24 cellular contexts compared by ENCODE assay signal in the genomic region with DNA sequence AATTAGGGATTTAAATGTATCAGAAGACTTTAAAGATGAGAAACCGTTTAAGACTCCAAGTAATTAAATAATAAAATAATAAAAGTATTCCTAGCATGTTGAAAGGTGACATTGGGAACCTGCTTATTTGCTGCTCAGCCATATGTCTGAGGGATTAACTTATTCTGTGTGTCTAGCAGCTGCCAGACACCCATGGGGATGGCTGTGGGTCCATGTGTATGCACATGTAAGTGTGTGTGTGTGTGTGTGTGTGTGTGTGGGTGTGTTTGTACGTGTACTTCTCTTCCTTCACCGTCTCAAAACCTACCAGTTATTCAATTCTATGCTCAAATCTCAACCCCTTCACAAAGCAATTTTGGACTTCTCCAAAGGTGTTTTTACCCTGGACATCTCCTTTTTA.
DNase-seq lines count a peak whose midpoint lies in the region; ATAC-seq and TF ChIP-seq lines count a peak whose summit lies in the region.
"Had no signal": no experiment of that assay in that cellular context is flagged by ENCODE, and none has a peak within 500 bp of the region (broad histone marks: within the 10 kb centered on the region; RNA-seq: fewer than 3 reads in every experiment).

No MANE protein-coding gene starts in this region.

- POLR2A ChIA-PET in activated CD4-positive, alpha-beta T cell treated with anti-CD3 and anti-CD28 coated beads for 36 hours (lab: Charles Lee): no interaction called here
- POLR2A ChIA-PET in activated CD4-positive, alpha-beta T cell treated with anti-CD3 and anti-CD28 coated beads, Interleukin-2, amount 10 ng/mL, durations not matched to agents 7 days and 5 days (lab: Charles Lee): no interaction called here

- ATAC-seq in activated CD4-positive, alpha-beta T cell treated with anti-CD3 and anti-CD28 coated beads for 36 hours: no peak
- ATAC-seq in natural killer cell treated with Interleukin-12 subunit alpha and Interleukin-12 subunit beta and Interleukin-15 and Interleukin-18, amount 100 ng/mL, for 72 hours: no peak
- no peak for ATAC-seq in activated T-helper 17 cell treated with anti-CD3 and anti-CD28 coated beads, Interleukin-2, amount 50 U/mL, for 72 hours (replicated peaks)
- ATAC-seq: heart left ventricle, lower lobe of right lung, right cardiac atrium had no signal

- peaks cover 0 to 85% (median 44%) of the 10 kb centered on the region in 4 donors for H3K4me1 ChIP-seq in tibial artery

- intact Hi-C loops in activated CD4-positive, alpha-beta T cell treated with anti-CD3 and anti-CD28 coated beads for 36 hours (cut with DNase I, micrococcal nuclease): no loop called here
- intact Hi-C loops in tibial artery (cut with DNase I; ENCODE audit: low total_unique reads): no loop called here

- peak overlapping the region; percentile 87 to 90 for H3K27ac ChIP-seq in tibial artery
- H3K27ac ChIP-seq: lower lobe of right lung had no signal

- CTCF ChIA-PET in activated CD4-positive, alpha-beta T cell treated with anti-CD3 and anti-CD28 coated beads for 36 hours (lab: Charles Lee): interaction anchor here (0.9 kb wide), 1 partner anchor 9 kb away, joined by 3 read pairs; no protein-coding TSS in a partner anchor
- CTCF ChIA-PET in activated CD4-positive, alpha-beta T cell treated with anti-CD3 and anti-CD28 coated beads, Interleukin-2, amount 10 ng/mL, durations not matched to agents 7 days and 5 days (lab: Charles Lee): no interaction called here

- H3K4me3 ChIP-seq in tibial artery: no peak overlapping the region
- H3K4me3 ChIP-seq: heart left ventricle, lower lobe of right lung, upper lobe of left lung had no signal

- no peak overlapping the region for H3K4me3 Mint-ChIP-seq in activated CD4-positive, alpha-beta T cell treated with anti-CD3 and anti-CD28 coated beads for 36 hours
- no peak overlapping the region for H3K4me3 Mint-ChIP-seq in activated CD4-positive, alpha-beta T cell treated with anti-CD3 and anti-CD28 coated beads, Interleukin-2, amount 10 ng/mL, durations not matched to agents 7 days and 5 days
- no peak overlapping the region for H3K4me3 Mint-ChIP-seq in brain
- peak overlapping the region; percentile 28 for H3K4me3 Mint-ChIP-seq in natural killer cell treated with Interleukin-12 subunit alpha and Interleukin-12 subunit beta and Interleukin-15 and Interleukin-18, amount 100 ng/mL, for 72 hours
- H3K4me3 Mint-ChIP-seq in activated T-helper 17 cell treated with anti-CD3 and anti-CD28 coated beads, Interleukin-2, amount 50 U/mL, for 72 hours: no peak overlapping the region
- H3K4me3 Mint-ChIP-seq: activated naive CD4-positive, alpha-beta T cell treated with anti-CD3 and anti-CD28 coated beads, Interleukin-2, amount 50 U/mL, for 24 hours; H9 had no signal

- H3K4me1 Mint-ChIP-seq in activated CD4-positive, alpha-beta T cell treated with anti-CD3 and anti-CD28 coated beads for 36 hours: peaks cover 33% of the 10 kb centered on the region
- H3K4me1 Mint-ChIP-seq in activated CD4-positive, alpha-beta T cell treated with anti-CD3 and anti-CD28 coated beads, Interleukin-2, amount 10 ng/mL, durations not matched to agents 7 days and 5 days: peaks cover 11% of the 10 kb centered on the region
- H3K4me1 Mint-ChIP-seq in brain: peaks cover 92% of the 10 kb centered on the region
- peaks cover 61 to 62% of the 10 kb centered on the region in 2 donors for H3K4me1 Mint-ChIP-seq in natural killer cell treated with Interleukin-12 subunit alpha and Interleukin-12 subunit beta and Interleukin-15 and Interleukin-18, amount 100 ng/mL, for 72 hours (ENCODE audit: low read depth in 2 of 2)
- H3K4me1 Mint-ChIP-seq in activated T-helper 17 cell treated with anti-CD3 and anti-CD28 coated beads, Interleukin-2, amount 50 U/mL, for 72 hours: peaks cover 4% of the 10 kb centered on the region

- H3K27me3 ChIP-seq in tibial artery: no peaks in the 10 kb centered on the region
- H3K27me3 ChIP-seq: heart left ventricle, upper lobe of left lung had no signal

- DNase-seq in activated CD4-positive, alpha-beta T cell treated with anti-CD3 and anti-CD28 coated beads for 36 hours: no peak
- no peak for DNase-seq in activated CD4-positive, alpha-beta T cell treated with anti-CD3 and anti-CD28 coated beads, Interleukin-2, amount 10 ng/mL, durations not matched to agents 7 days and 5 days
- DNase-seq in natural killer cell treated with Interleukin-12 subunit alpha and Interleukin-12 subunit beta and Interleukin-15 and Interleukin-18, amount 100 ng/mL, for 72 hours (ENCODE audit: low spot score): no peak
- DNase-seq in tibial artery: no peak
- DNase-seq in activated CD4-positive, CD25-positive, alpha-beta regulatory T cell treated with anti-CD3 and anti-CD28 coated beads, Interleukin-2, amount 50 U/mL, for 72 hours: no peak
- no peak for DNase-seq in stimulated activated CD8-positive, alpha-beta memory T cell treated with anti-CD3 and anti-CD28 coated beads, Interleukin-4, amount 100 ng/mL, for 48 hours
- DNase-seq: 8988T; activated CD4-positive, CD25-positive, alpha-beta regulatory T cell; activated T-cell treated with anti-CD3 and anti-CD28 coated beads, Interleukin-2, amount 50 U/mL, for 48 hours; AML-193; cortex of kidney; H9; heart left ventricle; Karpas-422; lower lobe of right lung; NCI-H1048; NCI-H1930; right cardiac atrium; stimulated activated CD4-positive, alpha-beta T cell treated with anti-CD3 and anti-CD28 coated beads, Interleukin-15, amount 100 ng/mL, for 24 hours; T-helper 9 cell; upper lobe of left lung had no signal

- TF ChIP-seq CTCF in brain (conservative IDR thresholded peaks at IDR 0.05): no peak
- no peak for TF ChIP-seq CTCF in tibial artery (IDR thresholded peaks at IDR 0.05)

- peaks cover 12% of the 10 kb centered on the region for H3K27me3 Mint-ChIP-seq in activated CD4-positive, alpha-beta T cell treated with anti-CD3 and anti-CD28 coated beads for 36 hours
- H3K27me3 Mint-ChIP-seq in activated CD4-positive, alpha-beta T cell treated with anti-CD3 and anti-CD28 coated beads, Interleukin-2, amount 10 ng/mL, durations not matched to agents 7 days and 5 days: peaks cover 19% of the 10 kb centered on the region
- H3K27me3 Mint-ChIP-seq in brain: no peaks in the 10 kb centered on the region
- no peaks in the 10 kb centered on the region for H3K27me3 Mint-ChIP-seq in natural killer cell treated with Interleukin-12 subunit alpha and Interleukin-12 subunit beta and Interleukin-15 and Interleukin-18, amount 100 ng/mL, for 72 hours
- peaks cover 9% of the 10 kb centered on the region for H3K27me3 Mint-ChIP-seq in activated T-helper 17 cell treated with anti-CD3 and anti-CD28 coated beads, Interleukin-2, amount 50 U/mL, for 72 hours

- H3K9me3 ChIP-seq in tibial artery: no peaks in the 10 kb centered on the region
- H3K9me3 ChIP-seq: lower lobe of right lung, upper lobe of left lung had no signal

- H3K27ac Mint-ChIP-seq in activated CD4-positive, alpha-beta T cell treated with anti-CD3 and anti-CD28 coated beads for 36 hours: peak overlapping the region; percentile 17
- no peak overlapping the region for H3K27ac Mint-ChIP-seq in activated CD4-positive, alpha-beta T cell treated with anti-CD3 and anti-CD28 coated beads, Interleukin-2, amount 10 ng/mL, durations not matched to agents 7 days and 5 days
- H3K27ac Mint-ChIP-seq in brain: peak overlapping the region in 4 of 5 experiments; percentile 0 to 78 (median 53)
- peak overlapping the region; percentile 9 to 76 for H3K27ac Mint-ChIP-seq in natural killer cell treated with Interleukin-12 subunit alpha and Interleukin-12 subunit beta and Interleukin-15 and Interleukin-18, amount 100 ng/mL, for 72 hours
- no peak overlapping the region for H3K27ac Mint-ChIP-seq in activated T-helper 17 cell treated with anti-CD3 and anti-CD28 coated beads, Interleukin-2, amount 50 U/mL, for 72 hours
- H3K27ac Mint-ChIP-seq: activated naive CD4-positive, alpha-beta T cell treated with anti-CD3 and anti-CD28 coated beads, Interleukin-2, amount 50 U/mL, for 24 hours; H9 had no signal

- peaks cover 10% of the 10 kb centered on the region for H3K36me3 Mint-ChIP-seq in activated CD4-positive, alpha-beta T cell treated with anti-CD3 and anti-CD28 coated beads for 36 hours (ENCODE audit: low read depth)
- peaks cover 3% of the 10 kb centered on the region for H3K36me3 Mint-ChIP-seq in activated CD4-positive, alpha-beta T cell treated with anti-CD3 and anti-CD28 coated beads, Interleukin-2, amount 10 ng/mL, durations not matched to agents 7 days and 5 days (ENCODE audit: low read depth)
- peaks cover 30% of the 10 kb centered on the region for H3K36me3 Mint-ChIP-seq in brain
- peaks cover 38% of the 10 kb centered on the region for H3K36me3 Mint-ChIP-seq in natural killer cell treated with Interleukin-12 subunit alpha and Interleukin-12 subunit beta and Interleukin-15 and Interleukin-18, amount 100 ng/mL, for 72 hours
- no peaks in the 10 kb centered on the region for H3K36me3 Mint-ChIP-seq in activated T-helper 17 cell treated with anti-CD3 and anti-CD28 coated beads, Interleukin-2, amount 50 U/mL, for 72 hours (ENCODE audit: low read depth)
- H3K36me3 Mint-ChIP-seq: activated naive CD4-positive, alpha-beta T cell treated with anti-CD3 and anti-CD28 coated beads, Interleukin-2, amount 50 U/mL, for 24 hours had no signal

- peaks cover 0 to 5% (median 0%) of the 10 kb centered on the region in 3 donors for H3K36me3 ChIP-seq in tibial artery
- H3K36me3 ChIP-seq: heart left ventricle, lower lobe of right lung, upper lobe of left lung had no signal

- H3K9me3 Mint-ChIP-seq in activated CD4-positive, alpha-beta T cell treated with anti-CD3 and anti-CD28 coated beads for 36 hours (ENCODE audit: low read depth): peaks cover 4% of the 10 kb centered on the region
- peaks cover 6% of the 10 kb centered on the region for H3K9me3 Mint-ChIP-seq in activated CD4-positive, alpha-beta T cell treated with anti-CD3 and anti-CD28 coated beads, Interleukin-2, amount 10 ng/mL, durations not matched to agents 7 days and 5 days
- H3K9me3 Mint-ChIP-seq in brain: peaks cover 3 to 11% (median 5%) of the 10 kb centered on the region in 5 experiments
- peaks cover 7% of the 10 kb centered on the region for H3K9me3 Mint-ChIP-seq in natural killer cell treated with Interleukin-12 subunit alpha and Interleukin-12 subunit beta and Interleukin-15 and Interleukin-18, amount 100 ng/mL, for 72 hours
- H3K9me3 Mint-ChIP-seq in activated T-helper 17 cell treated with anti-CD3 and anti-CD28 coated beads, Interleukin-2, amount 50 U/mL, for 72 hours: peaks cover 3% of the 10 kb centered on the region

Comparison
In these comparisons a context has a peak if more than half of its experiments do, and no peak if none do; other contexts are left out.
1. H3K27ac Mint-ChIP-seq: peak in activated CD4-positive, alpha-beta T cell treated with anti-CD3 and anti-CD28 coated beads for 36 hours (single experiment), brain (4 of 5) and natural killer cell treated with Interleukin-12 subunit alpha and Interleukin-12 subunit beta and Interleukin-15 and Interleukin-18, amount 100 ng/mL, for 72 hours (2 of 2); none in activated CD4-positive, alpha-beta T cell treated with anti-CD3 and anti-CD28 coated beads, Interleukin-2, amount 10 ng/mL, durations not matched to agents 7 days and 5 days (single experiment) and activated T-helper 17 cell treated with anti-CD3 and anti-CD28 coated beads, Interleukin-2, amount 50 U/mL, for 72 hours (single experiment).